In genomic region chr2:191675807-191676667, GRCh38 we compare ENCODE assay signal across 8 cellular contexts. TPM values are rescaled to one million over a fixed set of nuclear protein-coding genes. Genes with fewer than 3 reads are reported as not detected.
DNase-seq lines count a peak whose midpoint lies in the region; ATAC-seq and TF ChIP-seq lines count a peak whose summit lies in the region.

No MANE protein-coding gene starts in this region.

- H3K36me3 Mint-ChIP-seq in endodermal cell (ENCODE audit: low read depth): no peaks in the 10 kb centered on the region

- H3K27me3 ChIP-seq in Loucy (ENCODE audit: insufficient read depth, low read length, poor library complexity, severe bottlenecking): no peaks in the 10 kb centered on the region
- peaks cover 10% of the 10 kb centered on the region for H3K27me3 ChIP-seq in endodermal cell (ENCODE audit: control insufficient read depth, insufficient read depth, low read length, poor library complexity, severe bottlenecking)

- H3K9ac ChIP-seq in Loucy (ENCODE audit: low read depth, low read length, poor library complexity, severe bottlenecking) (peak overlapping the region; percentile 89), endodermal cell (ENCODE audit: extremely low read depth, low read length, poor library complexity, severe bottlenecking) (no peak overlapping the region)

- no peaks in the 10 kb centered on the region for H3K9me2 ChIP-seq in Loucy (replicated peaks; ENCODE audit: low read depth, low read length)

- H4K20me1 ChIP-seq in Loucy (ENCODE audit: insufficient read depth, low read length, poor library complexity, severe bottlenecking): peaks cover 26% of the 10 kb centered on the region

- H3K36me3 ChIP-seq in Loucy (ENCODE audit: insufficient read depth, low read length) (no peaks in the 10 kb centered on the region), endodermal cell (ENCODE audit: control insufficient read depth, insufficient read depth, low read length) (no peaks in the 10 kb centered on the region)

- peaks cover 41% of the 10 kb centered on the region for H3K79me2 ChIP-seq in Loucy (ENCODE audit: insufficient read depth, low read length)

- TF ChIP-seq CTCF in Loucy (conservative IDR thresholded peaks at IDR 0.05; ENCODE audit: low read length) (no peak), endodermal cell (conservative IDR thresholded peaks at IDR 0.05) (no peak)

- H3K9me3 ChIP-seq in Loucy (ENCODE audit: insufficient read depth, low read depth, low read length): no peaks in the 10 kb centered on the region
- no peaks in the 10 kb centered on the region for H3K9me3 ChIP-seq in endodermal cell (ENCODE audit: control insufficient read depth, low read length)

- peak; percentile 28 for DNase-seq in GM03348 (ENCODE audit: low spot score)
- peak; percentile 43 for DNase-seq in activated T-cell treated with anti-CD3 and anti-CD28 coated beads for 24 hours (ENCODE audit: low read depth)
- DNase-seq in Right ventricle myocardium inferior (ENCODE audit: missing footprints): peak; percentile 65
- peak; percentile 65 for DNase-seq in stimulated activated CD4-positive, alpha-beta T cell treated with anti-CD3 and anti-CD28 coated beads, Interleukin-2, amount 100 ng/mL, for 4 hours (ENCODE audit: low read depth)
- no peak for DNase-seq in NCI-H526 treated with DMSO at 0.1 percent for 48 hours (lab: John Stamatoyannopoulos, UW)
- no peak for DNase-seq in endodermal cell

- no peaks in the 10 kb centered on the region for H3K9me3 Mint-ChIP-seq in endodermal cell

- H3K4me2 ChIP-seq in Loucy (ENCODE audit: low read depth, low read length, poor library complexity, severe bottlenecking): peak overlapping the region; percentile 73

- no peak overlapping the region for H3K27ac Mint-ChIP-seq in endodermal cell

- ATAC-seq in GM21723 (IDR thresholded peaks at IDR 0.05; ENCODE audit: unreplicated experiment) (peak; percentile 65), Right ventricle myocardium inferior (no peak)

- peaks cover 18% of the 10 kb centered on the region for H3K27me3 Mint-ChIP-seq in endodermal cell (ENCODE audit: insufficient read depth)

- peak overlapping the region; percentile 93 for H3K4me3 ChIP-seq in Loucy (ENCODE audit: low read length, poor library complexity, severe bottlenecking)
- H3K4me3 ChIP-seq in endodermal cell (ENCODE audit: low read length): no peak overlapping the region

- H3F3A ChIP-seq in Loucy (ENCODE audit: low read depth): peaks cover 13% of the 10 kb centered on the region

- H3K4me1 Mint-ChIP-seq in endodermal cell: peaks cover 13% of the 10 kb centered on the region

- 81% methylated on average over 3 of the region's 3 CpGs; no CpG with 5 or more reads in 1 of the 2 experiments for WGBS in endodermal cell (ENCODE audit: insufficient coverage in 1 of 2, insufficient read length in 1 of 2), 2 experiments

- H2AFZ ChIP-seq in Loucy (ENCODE audit: low read length): peak overlapping the region; percentile 25; the same call in 1 of the 2 replicates

- intact Hi-C loops in Right ventricle myocardium inferior (cut with DNase I): loop anchor here (10.0 kb wide), 1 partner anchor 661 kb away; the partner anchor contains the start of gene STAT1

- H3K4me1 ChIP-seq in Loucy (ENCODE audit: insufficient read depth, low read length, poor library complexity, severe bottlenecking) (peaks cover 48% of the 10 kb centered on the region), endodermal cell (ENCODE audit: control insufficient read depth, insufficient read depth, low read length) (no peaks in the 10 kb centered on the region)

- H3K27ac ChIP-seq in endodermal cell (ENCODE audit: low read depth, low read length): no peak overlapping the region

- no peak overlapping the region for H3K4me3 Mint-ChIP-seq in endodermal cell

RNA-seq across cellular contexts. Expression of gene NABP1, which starts 1.9 kb away (rescaled TPM):
- total RNA-seq in Right ventricle myocardium inferior: 5.1 TPM
- 1 to 10 TPM; 5.8 to 8.7 TPM for total RNA-seq in endodermal cell
- 2.7 TPM for polyA plus RNA-seq in endodermal cell (2013, experiment 1 of 2)
- 1.7 TPM for polyA plus RNA-seq in endodermal cell (2013, experiment 2 of 2)

Comparison
In these comparisons a context has a peak if more than half of its experiments do, and no peak if none do; other contexts are left out.
1. DNase-seq: peak in GM03348 (single experiment), activated T-cell treated with anti-CD3 and anti-CD28 coated beads for 24 hours (single experiment), Right ventricle myocardium inferior (single experiment) and stimulated activated CD4-positive, alpha-beta T cell treated with anti-CD3 and anti-CD28 coated beads, Interleukin-2, amount 100 ng/mL, for 4 hours (single experiment); none in NCI-H526 treated with DMSO at 0.1 percent for 48 hours (single experiment) and endodermal cell (single experiment).